21 cellular contexts compared by ENCODE assay signal in genomic region chr1:228120351-228121091, GRCh38. TPM values are rescaled to one million over a fixed set of nuclear protein-coding genes. Genes with fewer than 3 reads are reported as not detected.
A peak's percentile ranks its signal among the peaks of the same experiment; 100 is the strongest.
DNase-seq lines count a peak whose midpoint lies in the region; ATAC-seq lines count a peak whose summit lies in the region.
"Had no signal": no experiment of that assay in that cellular context is flagged by ENCODE, and none has a peak within 500 bp of the region (broad histone marks: within the 10 kb centered on the region; RNA-seq: fewer than 3 reads in every experiment).

No MANE protein-coding gene starts in this region.

- no peaks in the 10 kb centered on the region for H3K4me1 Mint-ChIP-seq in stimulated activated naive CD8-positive, alpha-beta T cell treated with anti-CD3 and anti-CD28 coated beads, Interleukin-15, Interleukin-2, amounts not matched to agents 100 ng/mL and 50 ng/mL, for 24 hours (ENCODE audit: low read depth)
- H3K4me1 Mint-ChIP-seq: neural progenitor cell had no signal

- intact Hi-C loops in posterior vena cava (cut with DNase I) = no loop called here

- peaks cover 32% of the 10 kb centered on the region for H3K4me1 ChIP-seq in adipocyte (ENCODE audit: control insufficient read depth, insufficient read depth, low read length)
- H3K4me1 ChIP-seq: body of pancreas, neural progenitor cell had no signal

- H3K9ac ChIP-seq in adipocyte (ENCODE audit: low read length) = peak overlapping the region; percentile 77
- H3K9ac ChIP-seq: neural progenitor cell had no signal

- H3K4me3 ChIP-seq in adipocyte (ENCODE audit: low read length) = peak overlapping the region; percentile 31
- H3K4me3 ChIP-seq: body of pancreas, dorsolateral prefrontal cortex, hepatocyte, neural progenitor cell had no signal

- ATAC-seq in stimulated activated naive CD8-positive, alpha-beta T cell treated with anti-CD3 and anti-CD28 coated beads, Interleukin-15, Interleukin-2, amounts not matched to agents 100 U/mL and 50 U/mL, for 24 hours = no peak
- no peak for ATAC-seq in HG02981 (IDR thresholded peaks at IDR 0.05; ENCODE audit: unreplicated experiment)
- ATAC-seq: body of pancreas had no signal

- no peaks in the 10 kb centered on the region for H3K27me3 ChIP-seq in adipocyte (replicated peaks; ENCODE audit: control insufficient read depth, insufficient read depth, low read length)
- H3K27me3 ChIP-seq: body of pancreas, dorsolateral prefrontal cortex, hepatocyte had no signal

- DNase-seq in stimulated activated naive CD8-positive, alpha-beta T cell treated with anti-CD3 and anti-CD28 coated beads, Interleukin-15, Interleukin-2, amounts not matched to agents 100 U/mL and 50 U/mL, for 24 hours = no peak
- DNase-seq in adipocyte (ENCODE audit: low read depth) (peak; percentile 45), fibroblast of peridontal ligament (ENCODE audit: extremely low read depth) (peak; percentile 71), CD1c-positive myeloid dendritic cell (ENCODE audit: extremely low spot score) (no peak), posterior vena cava (ENCODE audit: low spot score) (no peak), medulla oblongata (ENCODE audit: extremely low spot score) (no peak)
- DNase-seq: activated naive CD4-positive, alpha-beta T cell; body of pancreas; dorsolateral prefrontal cortex; EL; kidney; midbrain; MM.1S; NCI-H1694; NCI-H345; Right ventricle myocardium superior; T-cell had no signal

- peaks cover 3% of the 10 kb centered on the region for H3K9me3 Mint-ChIP-seq in stimulated activated naive CD8-positive, alpha-beta T cell treated with anti-CD3 and anti-CD28 coated beads, Interleukin-15, Interleukin-2, amounts not matched to agents 100 ng/mL and 50 ng/mL, for 24 hours

- H3K27me3 Mint-ChIP-seq in stimulated activated naive CD8-positive, alpha-beta T cell treated with anti-CD3 and anti-CD28 coated beads, Interleukin-15, Interleukin-2, amounts not matched to agents 100 ng/mL and 50 ng/mL, for 24 hours = no peaks in the 10 kb centered on the region

- H3K4me3 Mint-ChIP-seq in stimulated activated naive CD8-positive, alpha-beta T cell treated with anti-CD3 and anti-CD28 coated beads, Interleukin-15, Interleukin-2, amounts not matched to agents 100 ng/mL and 50 ng/mL, for 24 hours = peak overlapping the region; percentile 67
- H3K4me3 Mint-ChIP-seq: neural progenitor cell, T-cell had no signal

- H3K36me3 Mint-ChIP-seq in stimulated activated naive CD8-positive, alpha-beta T cell treated with anti-CD3 and anti-CD28 coated beads, Interleukin-15, Interleukin-2, amounts not matched to agents 100 ng/mL and 50 ng/mL, for 24 hours (ENCODE audit: low read depth) = peaks cover 7% of the 10 kb centered on the region

- H3K9me3 ChIP-seq in adipocyte (ENCODE audit: control insufficient read depth, low read length) = peaks cover 3% of the 10 kb centered on the region
- H3K9me3 ChIP-seq: body of pancreas had no signal

- H3K27ac Mint-ChIP-seq in stimulated activated naive CD8-positive, alpha-beta T cell treated with anti-CD3 and anti-CD28 coated beads, Interleukin-15, Interleukin-2, amounts not matched to agents 100 ng/mL and 50 ng/mL, for 24 hours = no peak overlapping the region
- H3K27ac Mint-ChIP-seq: neural progenitor cell had no signal

- H3K36me3 ChIP-seq in adipocyte (ENCODE audit: control insufficient read depth, insufficient read depth, low read length, severe bottlenecking) = no peaks in the 10 kb centered on the region
- H3K36me3 ChIP-seq: neural progenitor cell had no signal

RNA-seq across cellular contexts. Expression of gene MRPL55, which starts 11.4 kb away (rescaled TPM):
- 10 to 100 TPM; 30.0 to 30.9 TPM for total RNA-seq in posterior vena cava

RNA-seq across cellular contexts. Expression of gene C1orf35, which starts 17.4 kb away (rescaled TPM):
- 1 to 10 TPM; 7.8 to 8.0 TPM for total RNA-seq in posterior vena cava

RNA-seq across cellular contexts. Expression of gene GUK1, which starts 19.6 kb away (rescaled TPM):
- 100 to 1,000 TPM; 220 to 234 TPM for total RNA-seq in posterior vena cava

RNA-seq across cellular contexts. Expression of gene GJC2, which starts 29.2 kb away (rescaled TPM):
- 1 to 10 TPM; 6.9 to 8.2 TPM for total RNA-seq in posterior vena cava

RNA-seq across cellular contexts. Expression of gene ARF1, which starts 38.0 kb away (rescaled TPM):
- total RNA-seq in posterior vena cava = 100 to 1,000 TPM; 300 to 342 TPM

Comparison
In these comparisons a context has a peak if more than half of its experiments do, and no peak if none do; other contexts are left out.
1. DNase-seq: peak in adipocyte (single experiment) and fibroblast of peridontal ligament (single experiment); none in stimulated activated naive CD8-positive, alpha-beta T cell treated with anti-CD3 and anti-CD28 coated beads, Interleukin-15, Interleukin-2, amounts not matched to agents 100 U/mL and 50 U/mL, for 24 hours (single experiment), CD1c-positive myeloid dendritic cell (single experiment), posterior vena cava (single experiment) and medulla oblongata (single experiment).